ENCODE assay signal across 31 cellular contexts in the genomic region with DNA sequence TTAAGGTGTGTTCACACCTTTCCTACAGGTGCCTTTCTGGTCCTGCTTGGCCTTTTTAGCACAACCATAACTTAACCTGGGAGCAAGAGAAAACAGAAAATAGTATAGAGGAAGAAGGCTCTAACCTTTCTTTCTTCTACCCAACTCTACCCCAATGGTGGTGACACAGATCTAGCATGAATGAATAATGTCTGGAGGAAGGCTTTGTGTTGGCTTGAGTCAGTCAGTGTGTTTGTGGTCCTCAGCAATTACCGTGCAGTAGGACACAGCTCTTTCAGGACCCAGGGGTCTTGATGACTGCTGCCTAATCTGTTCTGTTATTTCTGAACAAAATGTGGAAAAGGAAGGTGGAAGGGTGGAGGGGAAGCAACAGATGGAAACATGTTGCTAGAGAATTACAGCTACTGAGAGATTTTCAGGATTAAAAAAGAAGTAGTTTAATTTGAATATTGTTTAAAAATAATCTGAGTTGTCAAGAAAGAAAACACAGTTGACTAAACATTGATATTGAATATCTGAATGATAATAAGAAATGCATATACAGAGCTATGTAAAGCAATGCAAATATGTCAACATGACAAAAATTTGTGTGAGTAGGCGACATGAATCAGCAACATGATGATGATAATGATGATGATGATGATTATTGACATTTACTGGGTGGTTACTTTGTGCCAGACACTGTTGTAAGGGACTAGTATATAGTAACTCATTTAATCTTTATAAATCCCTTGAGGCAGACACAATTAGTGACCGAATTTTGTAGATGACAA.
"Had no signal": no experiment of that assay in that cellular context is flagged by ENCODE, and none has a peak within 500 bp of the region (broad histone marks: within the 10 kb centered on the region; RNA-seq: fewer than 3 reads in every experiment).

No MANE protein-coding gene starts in this region.

- H3K9me3 ChIP-seq: esophagus muscularis mucosa, gastroesophageal sphincter, heart left ventricle, left lung, mucosa of descending colon, neutrophil, pancreas, thoracic aorta, tibial nerve, upper lobe of left lung had no signal

- H3K27ac ChIP-seq: coronary artery, esophagus muscularis mucosa, foreskin keratinocyte, gastroesophageal sphincter, heart left ventricle, hepatocyte, left lung, neutrophil, pancreas, thoracic aorta, tibial nerve, upper lobe of left lung had no signal

- ATAC-seq: foreskin keratinocyte, gastroesophageal sphincter, heart left ventricle, left cardiac atrium, left lung, mucosa of descending colon, sciatic nerve had no signal

- H3K27ac Mint-ChIP-seq: mesothelial cell of epicardium; naive B cell; natural killer cell treated with Interleukin-12 subunit alpha and Interleukin-12 subunit beta and Interleukin-15 and Interleukin-18, amount 100 ng/mL, for 72 hours had no signal

- H3K27me3 Mint-ChIP-seq: progenitor cell of endocrine pancreas had no signal

- FAIRE-seq: endothelial cell of umbilical vein, islet of Langerhans, pancreas, urothelium cell line had no signal

- H3K36me3 ChIP-seq: esophagus muscularis mucosa, gastroesophageal sphincter, heart left ventricle, left lung, neutrophil, pancreas, thoracic aorta, tibial nerve, upper lobe of left lung had no signal

- H3K4me1 Mint-ChIP-seq: mesothelial cell of epicardium, naive B cell, neural crest cell had no signal

- H3K4me3 Mint-ChIP-seq: mesothelial cell of epicardium; naive B cell; natural killer cell treated with Interleukin-12 subunit alpha and Interleukin-12 subunit beta and Interleukin-15 and Interleukin-18, amount 100 ng/mL, for 72 hours; neural crest cell had no signal

- H3K36me3 Mint-ChIP-seq: mesothelial cell of epicardium; naive B cell; natural killer cell treated with Interleukin-12 subunit alpha and Interleukin-12 subunit beta and Interleukin-15 and Interleukin-18, amount 100 ng/mL, for 72 hours had no signal

- DNase-seq: effector memory CD4-positive, alpha-beta T cell; foreskin keratinocyte; heart left ventricle; left cardiac atrium; left lung; mesenchymal stem cell; mucosa of descending colon; naive B cell; pancreas; stimulated activated CD4-positive, alpha-beta T cell treated with anti-CD3 and anti-CD28 coated beads, Interleukin-12 subunit alpha, Interleukin-12 subunit beta, amount 100 ng/mL, for 4 hours; stimulated activated CD4-positive, alpha-beta T cell treated with anti-CD3 and anti-CD28 coated beads, Interleukin-1b, Interleukin-23, amount 100 ng/mL, for 48 hours; stimulated activated CD4-positive, alpha-beta T cell treated with anti-CD3 and anti-CD28 coated beads, Interleukin-4, amount 100 ng/mL, for 1 hour; stimulated activated CD8-positive, alpha-beta memory T cell treated with anti-CD3 and anti-CD28 coated beads, Interleukin-4, amount 100 ng/mL, for 48 hours; stimulated activated naive CD4-positive, alpha-beta T cell treated with Interleukin-2 at 50 U/mL for 16 hours; upper lobe of left lung had no signal

- H3K4me1 ChIP-seq: esophagus muscularis mucosa, foreskin keratinocyte, gastroesophageal sphincter, heart left ventricle, left lung, tibial nerve, upper lobe of left lung had no signal

- H3K4me3 ChIP-seq: coronary artery, esophagus muscularis mucosa, gastroesophageal sphincter, heart left ventricle, hepatocyte, left lung, mucosa of descending colon, pancreas, smooth muscle cell, thoracic aorta, tibial nerve, upper lobe of left lung had no signal

- H3K27me3 ChIP-seq: esophagus muscularis mucosa, gastroesophageal sphincter, hepatocyte, left lung, neutrophil, pancreas, tibial nerve, upper lobe of left lung had no signal

- H3K4me2 ChIP-seq: hepatocyte, smooth muscle cell had no signal
